8 cellular contexts compared by ENCODE assay signal in genomic region chr1:36156329-36157114, GRCh38. TPM values are rescaled to one million over a fixed set of nuclear protein-coding genes. Genes with fewer than 3 reads are reported as not detected.
DNase-seq lines count a peak whose midpoint lies in the region; ATAC-seq and TF ChIP-seq lines count a peak whose summit lies in the region.

No MANE protein-coding gene starts in this region.

- H3K4me3 ChIP-seq in ectodermal cell (ENCODE audit: insufficient read depth, low read depth, low read length) (peak overlapping the region; percentile 95), lower lobe of right lung (peak overlapping the region; percentile 98)

- H3K4me1 ChIP-seq in ectodermal cell (ENCODE audit: control insufficient read depth, insufficient read depth, low read length) (peaks cover 58% of the 10 kb centered on the region), lower lobe of right lung (peaks cover 75% of the 10 kb centered on the region)

- WGBS in ectodermal cell, 2 experiments: 0% methylated on average over 69 of the region's 69 CpGs

- CTCF ChIA-PET in Calu3 (lab: Charles Lee): interaction anchor here (0.6 to 1.0 kb wide), 3 partner anchors 21 to 1598 kb away, joined by 3 to 9 read pairs (median 3); no protein-coding TSS in a partner anchor

- no peak for TF ChIP-seq CTCF in Calu3 (IDR thresholded peaks at IDR 0.05; ENCODE audit: unreplicated experiment)
- TF ChIP-seq CTCF in lower lobe of right lung (IDR thresholded peaks at IDR 0.05): no peak

- peaks cover 4% of the 10 kb centered on the region for H3K36me3 ChIP-seq in ectodermal cell (ENCODE audit: control insufficient read depth, insufficient read depth, low read length)
- no peaks in the 10 kb centered on the region for H3K36me3 ChIP-seq in lower lobe of right lung

- H3K27ac Mint-ChIP-seq in Calu3 (ENCODE audit: unreplicated experiment): peak overlapping the region; percentile 75
- peak overlapping the region; percentile 96 for H3K27ac Mint-ChIP-seq in activated CD4-positive, alpha-beta T cell treated with anti-CD3 and anti-CD28 coated beads, Interleukin-2, amount 10 ng/mL, durations not matched to agents 24 days and 14 days
- H3K27ac Mint-ChIP-seq in stimulated activated effector memory CD8-positive, alpha-beta T cell treated with anti-CD3 and anti-CD28 coated beads, Interleukin-12 subunit alpha, Interleukin-12 subunit beta, amount 100 ng/mL, for 72 hours: peak overlapping the region; percentile 94

- H3K9me3 Mint-ChIP-seq in Calu3 (ENCODE audit: low read depth, unreplicated experiment): no peaks in the 10 kb centered on the region
- H3K9me3 Mint-ChIP-seq in activated CD4-positive, alpha-beta T cell treated with anti-CD3 and anti-CD28 coated beads, Interleukin-2, amount 10 ng/mL, durations not matched to agents 24 days and 14 days: no peaks in the 10 kb centered on the region
- no peaks in the 10 kb centered on the region for H3K9me3 Mint-ChIP-seq in stimulated activated effector memory CD8-positive, alpha-beta T cell treated with anti-CD3 and anti-CD28 coated beads, Interleukin-12 subunit alpha, Interleukin-12 subunit beta, amount 100 ng/mL, for 72 hours

- H3K27ac ChIP-seq in ectodermal cell (ENCODE audit: insufficient read depth, low read depth, low read length, poor library complexity, severe bottlenecking): peak overlapping the region; percentile 97
- H3K27ac ChIP-seq in lower lobe of right lung: peak overlapping the region; percentile 99

- DNase-seq in Calu3 (peak; percentile 57), H4 (ENCODE audit: low spot score) (peak; percentile 50), NCI-H2227 (lab: John Stamatoyannopoulos, UW; ENCODE audit: unreplicated experiment) (peak; percentile 70), lower lobe of right lung (peak; percentile 81)
- peak; percentile 90 for DNase-seq in activated CD4-positive, alpha-beta T cell treated with anti-CD3 and anti-CD28 coated beads, Interleukin-2, amount 10 ng/mL, durations not matched to agents 24 days and 14 days
- DNase-seq in stimulated activated effector memory CD8-positive, alpha-beta T cell treated with anti-CD3 and anti-CD28 coated beads, Interleukin-12 subunit alpha, Interleukin-12 subunit beta, amount 100 ng/mL, for 72 hours (ENCODE audit: low spot score in 2 of 2): peak; percentile 35 to 80

- peak overlapping the region; percentile 91 for H3K4me3 Mint-ChIP-seq in Calu3 (ENCODE audit: low read depth, unreplicated experiment)
- peak overlapping the region; percentile 96 for H3K4me3 Mint-ChIP-seq in activated CD4-positive, alpha-beta T cell treated with anti-CD3 and anti-CD28 coated beads, Interleukin-2, amount 10 ng/mL, durations not matched to agents 24 days and 14 days
- H3K4me3 Mint-ChIP-seq in stimulated activated effector memory CD8-positive, alpha-beta T cell treated with anti-CD3 and anti-CD28 coated beads, Interleukin-12 subunit alpha, Interleukin-12 subunit beta, amount 100 ng/mL, for 72 hours: peak overlapping the region; percentile 94

- TSS peak; percentile 37 for BruUV-seq in Calu3 (replicated peaks; lab: Mats Ljungman, UMichigan)

- ATAC-seq in lower lobe of right lung (peak; percentile 48 to 56), GM18861 (IDR thresholded peaks at IDR 0.05; ENCODE audit: unreplicated experiment) (no peak)
- ATAC-seq in stimulated activated effector memory CD8-positive, alpha-beta T cell treated with anti-CD3 and anti-CD28 coated beads, Interleukin-12 subunit alpha, Interleukin-12 subunit beta, amount 100 ng/mL, for 72 hours: peak; percentile 19

- H3K27me3 ChIP-seq in ectodermal cell (ENCODE audit: control insufficient read depth, insufficient read depth, low read length, poor library complexity, severe bottlenecking) (peaks cover 16% of the 10 kb centered on the region), lower lobe of right lung (ENCODE audit: low read depth) (no peaks in the 10 kb centered on the region)

- H3K9me3 ChIP-seq in ectodermal cell (ENCODE audit: control insufficient read depth, low read length): no peaks in the 10 kb centered on the region
- no peaks in the 10 kb centered on the region for H3K9me3 ChIP-seq in lower lobe of right lung

- H3K4me1 Mint-ChIP-seq in Calu3 (ENCODE audit: low read depth, unreplicated experiment): peaks cover 33% of the 10 kb centered on the region
- peaks cover 65% of the 10 kb centered on the region for H3K4me1 Mint-ChIP-seq in activated CD4-positive, alpha-beta T cell treated with anti-CD3 and anti-CD28 coated beads, Interleukin-2, amount 10 ng/mL, durations not matched to agents 24 days and 14 days
- peaks cover 74% of the 10 kb centered on the region for H3K4me1 Mint-ChIP-seq in stimulated activated effector memory CD8-positive, alpha-beta T cell treated with anti-CD3 and anti-CD28 coated beads, Interleukin-12 subunit alpha, Interleukin-12 subunit beta, amount 100 ng/mL, for 72 hours

- H3K36me3 Mint-ChIP-seq in Calu3 (ENCODE audit: insufficient read depth, unreplicated experiment): peaks cover 34% of the 10 kb centered on the region
- H3K36me3 Mint-ChIP-seq in activated CD4-positive, alpha-beta T cell treated with anti-CD3 and anti-CD28 coated beads, Interleukin-2, amount 10 ng/mL, durations not matched to agents 24 days and 14 days (ENCODE audit: low read depth): peaks cover 24% of the 10 kb centered on the region
- peaks cover 24% of the 10 kb centered on the region for H3K36me3 Mint-ChIP-seq in stimulated activated effector memory CD8-positive, alpha-beta T cell treated with anti-CD3 and anti-CD28 coated beads, Interleukin-12 subunit alpha, Interleukin-12 subunit beta, amount 100 ng/mL, for 72 hours

- intact Hi-C loops in Calu3 (cut with micrococcal nuclease; ENCODE audit: unreplicated experiment) (no loop called here), lower lobe of right lung (cut with DNase I) (no loop called here)
- intact Hi-C loops in activated CD4-positive, alpha-beta T cell treated with anti-CD3 and anti-CD28 coated beads, Interleukin-2, amount 10 ng/mL, durations not matched to agents 24 days and 14 days (cut with micrococcal nuclease): loop anchor here (5.0 kb wide), 1 partner anchor 1321 kb away; no protein-coding TSS in a partner anchor

- H3K27me3 Mint-ChIP-seq in Calu3 (ENCODE audit: unreplicated experiment): no peaks in the 10 kb centered on the region
- no peaks in the 10 kb centered on the region for H3K27me3 Mint-ChIP-seq in activated CD4-positive, alpha-beta T cell treated with anti-CD3 and anti-CD28 coated beads, Interleukin-2, amount 10 ng/mL, durations not matched to agents 24 days and 14 days

RNA-seq across cellular contexts. Expression of gene MAP7D1, which starts 0.6 kb away (rescaled TPM):
- total RNA-seq in Calu3 (2022): 96.2 and 98.3 TPM in 2 replicates
- total RNA-seq in H4 (2014; rRNA removed; shearing (Covaris generic)): 59.1 and 79.3 TPM in 2 replicates
- 170 and 177 TPM in 2 replicates for total RNA-seq in activated CD4-positive, alpha-beta T cell treated with anti-CD3 and anti-CD28 coated beads, Interleukin-2, amount 10 ng/mL, durations not matched to agents 24 days and 14 days
- 131 TPM for polyA plus RNA-seq in ectodermal cell (2013, experiment 1 of 4)
- 138 TPM for polyA plus RNA-seq in ectodermal cell (2013, experiment 2 of 4)
- polyA plus RNA-seq in ectodermal cell (2013, experiment 3 of 4): 98.5 TPM
- 108 TPM for polyA plus RNA-seq in ectodermal cell (2013, experiment 4 of 4)
- 120 TPM for total RNA-seq in lower lobe of right lung

RNA-seq across cellular contexts. Expression of gene TRAPPC3, which starts 7.2 kb away (rescaled TPM):
- 70.3 and 71.5 TPM in 2 replicates for total RNA-seq in Calu3 (2022)
- 105 and 110 TPM in 2 replicates for total RNA-seq in H4 (2014; rRNA removed; shearing (Covaris generic))
- 71.2 and 72.4 TPM in 2 replicates for total RNA-seq in activated CD4-positive, alpha-beta T cell treated with anti-CD3 and anti-CD28 coated beads, Interleukin-2, amount 10 ng/mL, durations not matched to agents 24 days and 14 days
- polyA plus RNA-seq in ectodermal cell (2013, experiment 1 of 4): 63.7 TPM
- 64.2 TPM for polyA plus RNA-seq in ectodermal cell (2013, experiment 2 of 4)
- polyA plus RNA-seq in ectodermal cell (2013, experiment 3 of 4): 59.8 TPM
- 68.0 TPM for polyA plus RNA-seq in ectodermal cell (2013, experiment 4 of 4)
- 60.3 TPM for total RNA-seq in lower lobe of right lung

RNA-seq across cellular contexts. Expression of gene COL8A2, which starts 31.5 kb away (rescaled TPM):
- total RNA-seq in Calu3 (2022): 0.07 TPM in 1 of 2 replicates, not detected in the other
- total RNA-seq in H4 (2014; rRNA removed; shearing (Covaris generic)): 0.08 and 0.88 TPM in 2 replicates
- total RNA-seq in activated CD4-positive, alpha-beta T cell treated with anti-CD3 and anti-CD28 coated beads, Interleukin-2, amount 10 ng/mL, durations not matched to agents 24 days and 14 days: 0.12 TPM in 2 replicates
- 0.09 TPM for polyA plus RNA-seq in ectodermal cell (2013, experiment 1 of 4)
- 0.12 TPM for polyA plus RNA-seq in ectodermal cell (2013, experiment 2 of 4)
- 0.27 TPM for polyA plus RNA-seq in ectodermal cell (2013, experiment 3 of 4)
- 0.32 TPM for polyA plus RNA-seq in ectodermal cell (2013, experiment 4 of 4)
- 24.4 TPM for total RNA-seq in lower lobe of right lung

Comparison
In these comparisons a context has a peak if more than half of its experiments do, and no peak if none do; other contexts are left out.
1. RNA of gene COL8A2, which starts 31.5 kb away (total RNA-seq): 24.4 TPM in lower lobe of right lung (single experiment); 0.12 TPM in activated CD4-positive, alpha-beta T cell treated with anti-CD3 and anti-CD28 coated beads, Interleukin-2, amount 10 ng/mL, durations not matched to agents 24 days and 14 days, 0.08 to 0.88 TPM in H4 and 0.07 TPM in Calu3; every median in the first group is over 10 times any median in the second.
2. Peak in every context shown above with its lines, with median percentiles within 50 percentile points of each other: DNase-seq, H3K27ac Mint-ChIP-seq and H3K4me3 Mint-ChIP-seq.